17 cellular contexts compared by ENCODE assay signal in the genomic region with DNA sequence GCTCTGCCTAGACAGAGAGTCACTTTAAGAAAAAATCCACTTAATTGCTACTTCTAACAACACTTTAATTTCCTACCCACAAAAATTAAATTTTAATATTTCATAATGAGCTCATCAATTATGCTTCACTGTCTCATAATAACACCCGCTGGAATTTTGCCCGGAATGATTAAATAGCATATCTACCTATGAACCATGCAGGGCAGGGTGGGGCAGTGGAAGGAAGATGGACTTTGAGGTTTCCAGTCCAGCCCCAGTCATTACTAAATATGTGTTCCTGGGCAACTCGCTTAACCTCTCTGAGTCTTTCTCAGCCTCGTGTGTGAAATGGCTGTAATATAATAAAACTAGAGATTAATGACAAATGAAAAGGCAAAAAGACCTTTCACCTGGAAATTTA. TPM values are rescaled to one million over a fixed set of nuclear protein-coding genes. Genes with fewer than 3 reads are reported as not detected.
DNase-seq lines count a peak whose midpoint lies in the region; ATAC-seq and TF ChIP-seq lines count a peak whose summit lies in the region.
"Had no signal": no experiment of that assay in that cellular context is flagged by ENCODE, and none has a peak within 500 bp of the region (broad histone marks: within the 10 kb centered on the region; RNA-seq: fewer than 3 reads in every experiment).

No MANE protein-coding gene starts in this region.

- H3K27me3 ChIP-seq in breast epithelium (no peaks in the 10 kb centered on the region), colonic mucosa (no peaks in the 10 kb centered on the region)
- H3K27me3 ChIP-seq: SJSA1 had no signal

- no peak overlapping the region for H3K9ac ChIP-seq in colonic mucosa (ENCODE audit: low read depth in 2 of 2, low read length in 2 of 2)

- POLR2A ChIA-PET in MCF 10A (lab: Yijun Ruan, JAX), result interaction anchor here (0.6 to 1.5 kb wide), 4 partner anchors 26 to 244 kb away, joined by 3 to 6 read pairs (median 3); no protein-coding TSS in a partner anchor

- peak overlapping the region; percentile 42 for H3K27ac Mint-ChIP-seq in MCF 10A (ENCODE audit: low read depth, unreplicated experiment)
- H3K27ac Mint-ChIP-seq: B cell had no signal

- CTCF ChIA-PET in MCF 10A (lab: Yijun Ruan, JAX), result interaction anchor here (0.7 to 1.3 kb wide), 2 partner anchors 26 to 310 kb away, joined by 3 read pairs; no protein-coding TSS in a partner anchor

- H3K36me3 ChIP-seq in breast epithelium (no peaks in the 10 kb centered on the region), colonic mucosa (no peaks in the 10 kb centered on the region), mucosa of descending colon (ENCODE audit: low read depth) (no peaks in the 10 kb centered on the region)
- H3K36me3 ChIP-seq: SJSA1 had no signal

- no TSS peak for BruUV-seq in MCF 10A (replicated peaks; lab: Mats Ljungman, UMichigan)

- no peaks in the 10 kb centered on the region for H3K9me3 Mint-ChIP-seq in MCF 10A (ENCODE audit: unreplicated experiment)

- TF ChIP-seq CTCF in MCF 10A (IDR thresholded peaks at IDR 0.05; ENCODE audit: unreplicated experiment), result no peak
- no peak for TF ChIP-seq CTCF in breast epithelium (IDR thresholded peaks at IDR 0.05)
- no peak for TF ChIP-seq CTCF in colonic mucosa (IDR thresholded peaks at IDR 0.05)
- TF ChIP-seq CTCF in mucosa of descending colon (IDR thresholded peaks at IDR 0.05), result no peak

- no peak overlapping the region for H3K27ac ChIP-seq in breast epithelium
- peak overlapping the region; percentile 12 for H3K27ac ChIP-seq in colonic mucosa
- H3K27ac ChIP-seq: SJSA1 had no signal

- H3K27me3 Mint-ChIP-seq in MCF 10A (ENCODE audit: insufficient read depth, unreplicated experiment), result peaks cover 18% of the 10 kb centered on the region

- peaks cover 4% of the 10 kb centered on the region for H3K4me1 Mint-ChIP-seq in MCF 10A (ENCODE audit: insufficient read depth, unreplicated experiment)

- ATAC-seq in mucosa of descending colon (peak; percentile 95), left lobe of liver (no peak)

- H3K4me3 ChIP-seq in breast epithelium (no peak overlapping the region), colonic mucosa (no peak overlapping the region), mucosa of descending colon (no peak overlapping the region)
- H3K4me3 ChIP-seq: SJSA1 had no signal

- H3K9me3 ChIP-seq in breast epithelium (no peaks in the 10 kb centered on the region), colonic mucosa (no peaks in the 10 kb centered on the region), mucosa of descending colon (no peaks in the 10 kb centered on the region)
- H3K9me3 ChIP-seq: Caco-2, SJSA1 had no signal

- no peaks in the 10 kb centered on the region for H3K36me3 Mint-ChIP-seq in MCF 10A (ENCODE audit: insufficient read depth, unreplicated experiment)

- no peak overlapping the region for H3K4me3 Mint-ChIP-seq in MCF 10A (ENCODE audit: unreplicated experiment)
- H3K4me3 Mint-ChIP-seq: B cell had no signal

- DNase-seq in MCF 10A (ENCODE audit: unreplicated experiment) (peak; percentile 37), breast epithelium (ENCODE audit: low spot score in 2 of 2) (no peak), colonic mucosa (peak; percentile 86), mucosa of descending colon (peak in 2 of 3 donors; percentile 54 to 88), left lobe of liver (ENCODE audit: low spot score) (no peak), SHP77 treated with DMSO at 0.1 percent for 48 hours (lab: John Stamatoyannopoulos, UW) (no peak), 8988T (no peak)
- DNase-seq in activated CD4-positive, alpha-beta T cell treated with anti-CD3 and anti-CD28 coated beads, Interleukin-2, amount 50 U/mL, for 1 hour, result no peak
- DNase-seq: Caco-2, GDM1, GOT3, NCI-H1105, NCI-H2081 treated with DMSO at 0.1 percent for 48 hours, NCI-H510A, NCI-H774 had no signal

- intact Hi-C loops in MCF 10A (cut with micrococcal nuclease), result no loop called here
- intact Hi-C loops in breast epithelium (cut with DNase I; ENCODE audit: low total_unique reads), result no loop called here
- intact Hi-C loops in colonic mucosa (cut with DNase I), result no loop called here
- intact Hi-C loops in mucosa of descending colon (cut with DNase I, micrococcal nuclease), result no loop called here

- no peak for TF ChIP-seq POLR2A in breast epithelium (IDR thresholded peaks at IDR 0.05)

- H3K4me1 ChIP-seq in breast epithelium (no peaks in the 10 kb centered on the region), colonic mucosa (no peaks in the 10 kb centered on the region), mucosa of descending colon (ENCODE audit: low read depth) (peaks cover 3% of the 10 kb centered on the region)
- H3K4me1 ChIP-seq: Caco-2, SJSA1 had no signal

RNA-seq across cellular contexts. Expression of a gene that starts 32.8 kb away (rescaled TPM):
- total RNA-seq in MCF 10A (2022), result 0.29 and 0.30 TPM in 2 replicates
- 1 to 10 TPM in 2 of 3 donors, under 1 TPM in 1; 0.73 to 3.6 (median 1.9) TPM for total RNA-seq in breast epithelium
- under 1 TPM; 0.27 to 0.42 TPM for total RNA-seq in colonic mucosa
- total RNA-seq in mucosa of descending colon, result 1 to 10 TPM in 1 of 3 donors, under 1 TPM in 1, not detected in 1; 0.55 to 3.9 TPM
- total RNA-seq in left lobe of liver, result 0.20 TPM

Comparison
In these comparisons a context has a peak if more than half of its experiments do, and no peak if none do; other contexts are left out.
1. DNase-seq: peak in MCF 10A (single experiment), colonic mucosa (single experiment) and mucosa of descending colon (2 of 3); none in breast epithelium (0 of 2), left lobe of liver (single experiment), activated CD4-positive, alpha-beta T cell treated with anti-CD3 and anti-CD28 coated beads, Interleukin-2, amount 50 U/mL, for 1 hour (single experiment), SHP77 treated with DMSO at 0.1 percent for 48 hours (single experiment) and 8988T (single experiment).